1 cellular context compared by ENCODE assay signal in the genomic region with DNA sequence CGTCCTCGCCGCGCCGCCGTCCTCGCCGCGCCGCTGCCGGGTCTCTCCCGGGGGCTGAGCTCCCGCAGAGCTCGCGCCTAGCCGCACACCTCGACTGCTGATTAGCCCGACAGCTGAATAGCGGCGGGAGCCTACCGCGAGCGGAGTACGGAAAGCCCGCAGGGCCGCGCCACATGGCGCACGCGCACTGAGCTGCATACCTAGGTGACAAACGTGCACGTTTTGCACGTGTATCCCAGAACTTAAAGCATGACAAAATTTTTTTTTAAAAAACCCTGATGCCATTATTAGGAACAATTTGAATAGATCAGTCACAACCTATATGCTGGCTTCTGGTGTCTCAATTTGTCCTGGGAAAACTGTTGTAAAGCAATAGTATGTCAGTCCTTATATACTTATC.
TF ChIP-seq lines count a peak whose summit lies in the region.

A gene with protein sequence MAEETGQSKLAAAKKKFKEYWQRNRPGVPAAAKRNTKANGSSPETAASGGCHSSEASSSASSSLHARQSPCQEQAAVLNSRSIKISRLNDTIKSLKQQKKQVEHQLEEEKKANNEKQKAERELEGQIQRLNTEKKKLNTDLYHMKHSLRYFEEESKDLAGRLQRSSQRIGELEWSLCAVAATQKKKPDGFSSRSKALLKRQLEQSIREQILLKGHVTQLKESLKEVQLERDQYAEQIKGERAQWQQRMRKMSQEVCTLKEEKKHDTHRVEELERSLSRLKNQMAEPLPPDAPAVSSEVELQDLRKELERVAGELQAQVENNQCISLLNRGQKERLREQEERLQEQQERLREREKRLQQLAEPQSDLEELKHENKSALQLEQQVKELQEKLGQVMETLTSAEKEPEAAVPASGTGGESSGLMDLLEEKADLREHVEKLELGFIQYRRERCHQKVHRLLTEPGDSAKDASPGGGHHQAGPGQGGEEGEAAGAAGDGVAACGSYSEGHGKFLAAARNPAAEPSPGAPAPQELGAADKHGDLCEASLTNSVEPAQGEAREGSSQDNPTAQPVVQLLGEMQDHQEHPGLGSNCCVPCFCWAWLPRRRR (minus strand): TSS at position 122 of the 400 bp plus-strand sequence. CDS start 48,117 bp downstream, outside the sequence.

TF ChIP-seq in HepG2, 621 proteins besides CTCF, POLR2A, EP300 and RAD21 (continued from another document and continues in another):
- TF ChIP-seq, protein P1, sequence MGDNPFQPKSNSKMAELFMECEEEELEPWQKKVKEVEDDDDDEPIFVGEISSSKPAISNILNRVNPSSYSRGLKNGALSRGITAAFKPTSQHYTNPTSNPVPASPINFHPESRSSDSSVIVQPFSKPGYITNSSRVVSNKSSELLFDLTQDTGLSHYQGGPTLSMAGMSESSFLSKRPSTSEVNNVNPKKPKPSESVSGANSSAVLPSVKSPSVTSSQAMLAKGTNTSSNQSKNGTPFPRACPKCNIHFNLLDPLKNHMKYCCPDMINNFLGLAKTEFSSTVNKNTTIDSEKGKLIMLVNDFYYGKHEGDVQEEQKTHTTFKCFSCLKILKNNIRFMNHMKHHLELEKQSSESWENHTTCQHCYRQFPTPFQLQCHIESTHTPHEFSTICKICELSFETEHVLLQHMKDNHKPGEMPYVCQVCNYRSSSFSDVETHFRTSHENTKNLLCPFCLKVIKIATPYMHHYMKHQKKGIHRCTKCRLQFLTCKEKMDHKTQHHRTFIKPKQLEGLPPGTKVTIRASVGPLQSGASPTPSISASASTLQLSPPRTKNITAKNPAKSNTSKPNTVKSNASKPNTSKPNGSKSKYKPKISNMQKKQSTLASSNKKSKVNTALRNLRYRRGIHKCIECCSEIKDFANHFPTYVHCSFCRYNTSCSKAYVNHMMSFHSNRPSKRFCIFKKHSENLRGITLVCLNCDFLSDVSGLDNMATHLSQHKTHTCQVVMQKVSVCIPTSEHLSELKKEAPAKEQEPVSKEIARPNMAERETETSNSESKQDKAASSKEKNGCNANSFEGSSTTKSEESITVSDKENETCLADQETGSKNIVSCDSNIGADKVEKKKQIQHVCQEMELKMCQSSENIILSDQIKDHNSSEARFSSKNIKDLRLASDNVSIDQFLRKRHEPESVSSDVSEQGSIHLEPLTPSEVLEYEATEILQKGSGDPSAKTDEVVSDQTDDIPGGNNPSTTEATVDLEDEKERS (CRISPR knock-in tag; IDR thresholded peaks at IDR 0.05), result no peak
- TF ChIP-seq, protein P2, sequence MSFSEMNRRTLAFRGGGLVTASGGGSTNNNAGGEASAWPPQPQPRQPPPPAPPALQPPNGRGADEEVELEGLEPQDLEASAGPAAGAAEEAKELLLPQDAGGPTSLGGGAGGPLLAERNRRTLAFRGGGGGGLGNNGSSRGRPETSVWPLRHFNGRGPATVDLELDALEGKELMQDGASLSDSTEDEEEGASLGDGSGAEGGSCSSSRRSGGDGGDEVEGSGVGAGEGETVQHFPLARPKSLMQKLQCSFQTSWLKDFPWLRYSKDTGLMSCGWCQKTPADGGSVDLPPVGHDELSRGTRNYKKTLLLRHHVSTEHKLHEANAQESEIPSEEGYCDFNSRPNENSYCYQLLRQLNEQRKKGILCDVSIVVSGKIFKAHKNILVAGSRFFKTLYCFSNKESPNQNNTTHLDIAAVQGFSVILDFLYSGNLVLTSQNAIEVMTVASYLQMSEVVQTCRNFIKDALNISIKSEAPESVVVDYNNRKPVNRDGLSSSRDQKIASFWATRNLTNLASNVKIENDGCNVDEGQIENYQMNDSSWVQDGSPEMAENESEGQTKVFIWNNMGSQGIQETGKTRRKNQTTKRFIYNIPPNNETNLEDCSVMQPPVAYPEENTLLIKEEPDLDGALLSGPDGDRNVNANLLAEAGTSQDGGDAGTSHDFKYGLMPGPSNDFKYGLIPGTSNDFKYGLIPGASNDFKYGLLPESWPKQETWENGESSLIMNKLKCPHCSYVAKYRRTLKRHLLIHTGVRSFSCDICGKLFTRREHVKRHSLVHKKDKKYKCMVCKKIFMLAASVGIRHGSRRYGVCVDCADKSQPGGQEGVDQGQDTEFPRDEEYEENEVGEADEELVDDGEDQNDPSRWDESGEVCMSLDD (CRISPR knock-in tag; IDR thresholded peaks at IDR 0.05; ENCODE audit: borderline replicate concordance), result 0 out of 2 replicates have a peak, but pooled peaks have one; percentile 70
- TF ChIP-seq ZNF446 (CRISPR knock-in tag; IDR thresholded peaks at IDR 0.05) (no peak), NFATC3 (CRISPR knock-in tag; IDR thresholded peaks at IDR 0.05) (no peak), MEF2D (CRISPR knock-in tag; IDR thresholded peaks at IDR 0.05) (0 out of 2 replicates have a peak, but pooled peaks have one; percentile 49), HES4 (CRISPR knock-in tag; IDR thresholded peaks at IDR 0.05; ENCODE audit: borderline replicate concordance) (0 out of 2 replicates have a peak, but pooled peaks have one; percentile 60), CC2D1A (CRISPR knock-in tag; IDR thresholded peaks at IDR 0.05) (no peak), ZFP41 (CRISPR knock-in tag; IDR thresholded peaks at IDR 0.05; ENCODE audit: borderline replicate concordance) (no peak), ZNF577 (CRISPR knock-in tag; IDR thresholded peaks at IDR 0.05; ENCODE audit: borderline replicate concordance, low read depth) (no peak), ZNF101 (CRISPR knock-in tag; IDR thresholded peaks at IDR 0.05; ENCODE audit: borderline replicate concordance, low read depth) (no peak), SALL2 (CRISPR knock-in tag; IDR thresholded peaks at IDR 0.05) (peak; percentile 50; the same call in 1 of the 2 replicates), TAF15 (IDR thresholded peaks at IDR 0.05; ENCODE audit: low read depth, low read length, poor library complexity, severe bottlenecking) (no peak), MTA3 (CRISPR knock-in tag; IDR thresholded peaks at IDR 0.05) (no peak), RBAK (CRISPR knock-in tag; IDR thresholded peaks at IDR 0.05) (no peak), KLF16 (CRISPR knock-in tag; IDR thresholded peaks at IDR 0.05) (no peak)
- TF ChIP-seq, protein P3, sequence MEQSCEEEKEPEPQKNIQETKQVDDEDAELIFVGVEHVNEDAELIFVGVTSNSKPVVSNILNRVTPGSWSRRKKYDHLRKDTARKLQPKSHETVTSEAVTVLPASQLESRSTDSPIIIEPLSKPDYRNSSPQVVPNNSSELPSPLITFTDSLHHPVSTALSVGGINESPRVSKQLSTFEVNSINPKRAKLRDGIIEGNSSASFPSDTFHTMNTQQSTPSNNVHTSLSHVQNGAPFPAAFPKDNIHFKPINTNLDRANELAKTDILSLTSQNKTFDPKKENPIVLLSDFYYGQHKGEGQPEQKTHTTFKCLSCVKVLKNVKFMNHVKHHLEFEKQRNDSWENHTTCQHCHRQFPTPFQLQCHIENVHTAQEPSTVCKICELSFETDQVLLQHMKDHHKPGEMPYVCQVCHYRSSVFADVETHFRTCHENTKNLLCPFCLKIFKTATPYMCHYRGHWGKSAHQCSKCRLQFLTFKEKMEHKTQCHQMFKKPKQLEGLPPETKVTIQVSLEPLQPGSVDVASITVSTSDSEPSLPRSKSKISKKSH (CRISPR knock-in tag; IDR thresholded peaks at IDR 0.05; ENCODE audit: borderline replicate concordance), result 0 out of 2 replicates have a peak, but pooled peaks have one; percentile 57
- TF ChIP-seq, protein P4, sequence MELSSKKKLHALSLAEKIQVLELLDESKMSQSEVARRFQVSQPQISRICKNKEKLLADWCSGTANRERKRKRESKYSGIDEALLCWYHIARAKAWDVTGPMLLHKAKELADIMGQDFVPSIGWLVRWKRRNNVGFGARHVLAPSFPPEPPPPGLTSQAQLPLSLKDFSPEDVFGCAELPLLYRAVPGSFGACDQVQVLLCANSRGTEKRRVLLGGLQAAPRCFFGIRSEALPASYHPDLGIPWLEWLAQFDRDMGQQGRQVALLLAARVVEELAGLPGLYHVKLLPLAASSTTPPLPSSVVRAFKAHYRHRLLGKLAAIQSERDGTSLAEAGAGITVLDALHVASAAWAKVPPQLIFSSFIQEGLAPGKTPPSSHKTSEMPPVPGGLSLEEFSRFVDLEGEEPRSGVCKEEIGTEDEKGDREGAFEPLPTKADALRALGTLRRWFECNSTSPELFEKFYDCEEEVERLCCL (CRISPR knock-in tag; IDR thresholded peaks at IDR 0.05; ENCODE audit: borderline replicate concordance), result no peak
- TF ChIP-seq, protein P5, sequence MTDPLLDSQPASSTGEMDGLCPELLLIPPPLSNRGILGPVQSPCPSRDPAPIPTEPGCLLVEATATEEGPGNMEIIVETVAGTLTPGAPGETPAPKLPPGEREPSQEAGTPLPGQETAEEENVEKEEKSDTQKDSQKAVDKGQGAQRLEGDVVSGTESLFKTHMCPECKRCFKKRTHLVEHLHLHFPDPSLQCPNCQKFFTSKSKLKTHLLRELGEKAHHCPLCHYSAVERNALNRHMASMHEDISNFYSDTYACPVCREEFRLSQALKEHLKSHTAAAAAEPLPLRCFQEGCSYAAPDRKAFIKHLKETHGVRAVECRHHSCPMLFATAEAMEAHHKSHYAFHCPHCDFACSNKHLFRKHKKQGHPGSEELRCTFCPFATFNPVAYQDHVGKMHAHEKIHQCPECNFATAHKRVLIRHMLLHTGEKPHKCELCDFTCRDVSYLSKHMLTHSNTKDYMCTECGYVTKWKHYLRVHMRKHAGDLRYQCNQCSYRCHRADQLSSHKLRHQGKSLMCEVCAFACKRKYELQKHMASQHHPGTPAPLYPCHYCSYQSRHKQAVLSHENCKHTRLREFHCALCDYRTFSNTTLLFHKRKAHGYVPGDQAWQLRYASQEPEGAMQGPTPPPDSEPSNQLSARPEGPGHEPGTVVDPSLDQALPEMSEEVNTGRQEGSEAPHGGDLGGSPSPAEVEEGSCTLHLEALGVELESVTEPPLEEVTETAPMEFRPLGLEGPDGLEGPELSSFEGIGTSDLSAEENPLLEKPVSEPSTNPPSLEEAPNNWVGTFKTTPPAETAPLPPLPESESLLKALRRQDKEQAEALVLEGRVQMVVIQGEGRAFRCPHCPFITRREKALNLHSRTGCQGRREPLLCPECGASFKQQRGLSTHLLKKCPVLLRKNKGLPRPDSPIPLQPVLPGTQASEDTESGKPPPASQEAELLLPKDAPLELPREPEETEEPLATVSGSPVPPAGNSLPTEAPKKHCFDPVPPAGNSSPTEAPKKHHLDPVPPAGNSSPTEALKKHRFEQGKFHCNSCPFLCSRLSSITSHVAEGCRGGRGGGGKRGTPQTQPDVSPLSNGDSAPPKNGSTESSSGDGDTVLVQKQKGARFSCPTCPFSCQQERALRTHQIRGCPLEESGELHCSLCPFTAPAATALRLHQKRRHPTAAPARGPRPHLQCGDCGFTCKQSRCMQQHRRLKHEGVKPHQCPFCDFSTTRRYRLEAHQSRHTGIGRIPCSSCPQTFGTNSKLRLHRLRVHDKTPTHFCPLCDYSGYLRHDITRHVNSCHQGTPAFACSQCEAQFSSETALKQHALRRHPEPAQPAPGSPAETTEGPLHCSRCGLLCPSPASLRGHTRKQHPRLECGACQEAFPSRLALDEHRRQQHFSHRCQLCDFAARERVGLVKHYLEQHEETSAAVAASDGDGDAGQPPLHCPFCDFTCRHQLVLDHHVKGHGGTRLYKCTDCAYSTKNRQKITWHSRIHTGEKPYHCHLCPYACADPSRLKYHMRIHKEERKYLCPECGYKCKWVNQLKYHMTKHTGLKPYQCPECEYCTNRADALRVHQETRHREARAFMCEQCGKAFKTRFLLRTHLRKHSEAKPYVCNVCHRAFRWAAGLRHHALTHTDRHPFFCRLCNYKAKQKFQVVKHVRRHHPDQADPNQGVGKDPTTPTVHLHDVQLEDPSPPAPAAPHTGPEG (CRISPR knock-in tag; IDR thresholded peaks at IDR 0.05), result peak; percentile 87
- TF ChIP-seq, protein P6, sequence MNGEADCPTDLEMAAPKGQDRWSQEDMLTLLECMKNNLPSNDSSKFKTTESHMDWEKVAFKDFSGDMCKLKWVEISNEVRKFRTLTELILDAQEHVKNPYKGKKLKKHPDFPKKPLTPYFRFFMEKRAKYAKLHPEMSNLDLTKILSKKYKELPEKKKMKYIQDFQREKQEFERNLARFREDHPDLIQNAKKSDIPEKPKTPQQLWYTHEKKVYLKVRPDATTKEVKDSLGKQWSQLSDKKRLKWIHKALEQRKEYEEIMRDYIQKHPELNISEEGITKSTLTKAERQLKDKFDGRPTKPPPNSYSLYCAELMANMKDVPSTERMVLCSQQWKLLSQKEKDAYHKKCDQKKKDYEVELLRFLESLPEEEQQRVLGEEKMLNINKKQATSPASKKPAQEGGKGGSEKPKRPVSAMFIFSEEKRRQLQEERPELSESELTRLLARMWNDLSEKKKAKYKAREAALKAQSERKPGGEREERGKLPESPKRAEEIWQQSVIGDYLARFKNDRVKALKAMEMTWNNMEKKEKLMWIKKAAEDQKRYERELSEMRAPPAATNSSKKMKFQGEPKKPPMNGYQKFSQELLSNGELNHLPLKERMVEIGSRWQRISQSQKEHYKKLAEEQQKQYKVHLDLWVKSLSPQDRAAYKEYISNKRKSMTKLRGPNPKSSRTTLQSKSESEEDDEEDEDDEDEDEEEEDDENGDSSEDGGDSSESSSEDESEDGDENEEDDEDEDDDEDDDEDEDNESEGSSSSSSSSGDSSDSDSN (CRISPR knock-in tag; IDR thresholded peaks at IDR 0.05), result no peak
- TF ChIP-seq, protein P7, sequence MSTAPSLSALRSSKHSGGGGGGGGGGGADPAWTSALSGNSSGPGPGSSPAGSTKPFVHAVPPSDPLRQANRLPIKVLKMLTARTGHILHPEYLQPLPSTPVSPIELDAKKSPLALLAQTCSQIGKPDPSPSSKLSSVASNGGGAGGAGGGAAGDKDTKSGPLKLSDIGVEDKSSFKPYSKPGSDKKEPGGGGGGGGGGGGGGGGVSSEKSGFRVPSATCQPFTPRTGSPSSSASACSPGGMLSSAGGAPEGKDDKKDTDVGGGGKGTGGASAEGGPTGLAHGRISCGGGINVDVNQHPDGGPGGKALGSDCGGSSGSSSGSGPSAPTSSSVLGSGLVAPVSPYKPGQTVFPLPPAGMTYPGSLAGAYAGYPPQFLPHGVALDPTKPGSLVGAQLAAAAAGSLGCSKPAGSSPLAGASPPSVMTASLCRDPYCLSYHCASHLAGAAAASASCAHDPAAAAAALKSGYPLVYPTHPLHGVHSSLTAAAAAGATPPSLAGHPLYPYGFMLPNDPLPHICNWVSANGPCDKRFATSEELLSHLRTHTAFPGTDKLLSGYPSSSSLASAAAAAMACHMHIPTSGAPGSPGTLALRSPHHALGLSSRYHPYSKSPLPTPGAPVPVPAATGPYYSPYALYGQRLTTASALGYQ (CRISPR knock-in tag; IDR thresholded peaks at IDR 0.05), result 0 out of 2 replicates have a peak, but pooled peaks have one; percentile 27
